Comparison of ENCODE assay signal across 17 cellular contexts in the genomic region with DNA sequence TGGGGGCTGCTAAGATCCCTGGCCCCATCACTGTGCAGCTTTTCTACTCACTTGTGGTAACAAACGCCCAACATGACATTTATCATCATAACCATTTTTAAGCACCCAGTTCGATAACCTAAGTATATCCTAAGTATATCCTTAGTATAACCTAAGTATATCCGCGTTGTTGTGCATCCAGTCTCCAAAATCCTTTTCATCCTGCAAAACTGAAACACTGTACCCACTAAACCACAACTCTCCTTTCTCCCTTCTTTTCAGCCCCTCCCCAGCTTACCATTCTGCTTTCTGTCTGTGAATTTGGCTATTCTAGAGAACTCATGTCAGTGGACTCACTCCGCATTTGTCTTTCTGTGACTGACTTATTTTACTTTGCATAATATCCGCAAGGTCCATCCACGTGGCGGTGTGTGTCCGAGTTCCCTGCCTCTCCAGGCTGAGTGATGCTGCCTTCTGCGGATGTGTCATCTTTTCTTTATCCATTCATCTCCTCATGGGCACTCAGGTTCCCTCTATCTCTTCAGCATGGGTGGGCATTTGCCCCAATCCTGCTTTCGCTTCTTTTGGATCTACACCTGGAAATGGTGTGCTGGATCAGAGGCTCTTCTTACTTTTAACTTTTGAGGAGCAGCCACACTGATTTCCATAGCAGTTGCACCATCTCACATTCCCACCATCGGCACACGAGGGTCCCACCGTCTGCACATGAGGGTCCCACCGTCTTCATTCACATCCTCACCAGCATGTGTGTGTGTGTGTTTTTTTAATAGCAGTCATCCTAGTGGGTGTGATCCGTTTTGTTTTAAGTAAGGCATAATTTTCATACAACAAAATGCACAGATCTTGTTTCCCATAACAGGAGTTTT.
DNase-seq lines count a peak whose midpoint lies in the region; ATAC-seq and TF ChIP-seq lines count a peak whose summit lies in the region.
"Had no signal": no experiment of that assay in that cellular context is flagged by ENCODE, and none has a peak within 500 bp of the region (broad histone marks: within the 10 kb centered on the region; RNA-seq: fewer than 3 reads in every experiment).

No MANE protein-coding gene starts in this region.

- peak overlapping the region; percentile 80 for H3K4me2 ChIP-seq in PC-3 (ENCODE audit: low read length)

- H3K36me3 ChIP-seq in PC-3 (ENCODE audit: low read depth, low read length): no peaks in the 10 kb centered on the region
- H3K36me3 ChIP-seq in esophagus squamous epithelium: no peaks in the 10 kb centered on the region
- H3K36me3 ChIP-seq in upper lobe of left lung: no peaks in the 10 kb centered on the region
- H3K36me3 ChIP-seq: gastroesophageal sphincter had no signal

- peak overlapping the region; percentile 50 for H3K4me3 Mint-ChIP-seq in activated naive CD4-positive, alpha-beta T cell treated with anti-CD3 and anti-CD28 coated beads, Interleukin-2, amount 10 ng/mL, durations not matched to agents 7 days and 5 days

- no peaks in the 10 kb centered on the region for H3K79me2 ChIP-seq in PC-3 (ENCODE audit: low read length)

- no peak for TF ChIP-seq CTCF in PC-3 (conservative IDR thresholded peaks at IDR 0.05; ENCODE audit: low read depth, low read length)
- no peak for TF ChIP-seq CTCF in esophagus squamous epithelium (IDR thresholded peaks at IDR 0.05)
- TF ChIP-seq CTCF in upper lobe of left lung (IDR thresholded peaks at IDR 0.05): no peak

- no peaks in the 10 kb centered on the region for H4K20me1 ChIP-seq in PC-3 (ENCODE audit: low read length)

- H3K27me3 ChIP-seq in PC-3 (ENCODE audit: low read length) (no peaks in the 10 kb centered on the region), esophagus squamous epithelium (peaks cover 0 to 39% (median 0%) of the 10 kb centered on the region in 4 donors), upper lobe of left lung (no peaks in the 10 kb centered on the region)
- H3K27me3 ChIP-seq: body of pancreas had no signal

- H3K4me1 ChIP-seq in PC-3 (ENCODE audit: insufficient read depth, low read length) (peaks cover 30% of the 10 kb centered on the region), esophagus squamous epithelium (peaks cover 0 to 15% (median 0%) of the 10 kb centered on the region in 3 donors), upper lobe of left lung (peaks cover 8 to 31% (median 24%) of the 10 kb centered on the region in 4 donors)
- H3K4me1 ChIP-seq: body of pancreas had no signal

- peak overlapping the region; percentile 80; the same call in 1 of the 2 replicates for H2AFZ ChIP-seq in PC-3 (ENCODE audit: low read length)

- no peak for DNase-seq in activated naive CD4-positive, alpha-beta T cell treated with anti-CD3 and anti-CD28 coated beads, Interleukin-2, amount 10 ng/mL, durations not matched to agents 7 days and 5 days
- no peak for DNase-seq in activated naive CD4-positive, alpha-beta T cell treated with Interleukin-2 at 50 U/mL for 16 hours
- no peak for DNase-seq in PC-3
- no peak for DNase-seq in esophagus squamous epithelium (lab: John Stamatoyannopoulos, UW)
- no peak for DNase-seq in upper lobe of left lung
- DNase-seq in C1 segment of cervical spinal cord (lab: John Stamatoyannopoulos, UW): no peak
- DNase-seq in T-helper 9 cell: no peak
- DNase-seq: cortex of kidney, GDM1, MV-4-11, NCI-H1930, occipital lobe, OCI-M1 had no signal

- no peak for TF ChIP-seq EP300 in upper lobe of left lung (IDR thresholded peaks at IDR 0.05)

- H3K9ac ChIP-seq in PC-3 (ENCODE audit: low read length): peak overlapping the region; percentile 66

- BruUV-seq in PC-3 (replicated peaks; lab: Mats Ljungman, UMichigan): TSS peak; percentile 67

- H3K9me3 ChIP-seq in PC-3 (ENCODE audit: low read length) (no peaks in the 10 kb centered on the region), esophagus squamous epithelium (no peaks in the 10 kb centered on the region), upper lobe of left lung (no peaks in the 10 kb centered on the region)
- H3K9me3 ChIP-seq: body of pancreas, gastroesophageal sphincter had no signal

- H3K4me3 ChIP-seq in PC-3 (ENCODE audit: low read length) (peak overlapping the region; percentile 45; the same call in 1 of the 2 replicates), esophagus squamous epithelium (no peak overlapping the region), upper lobe of left lung (no peak overlapping the region)
- H3K4me3 ChIP-seq: body of pancreas, gastroesophageal sphincter, SK-N-MC had no signal

- no peaks in the 10 kb centered on the region for H3K27me3 Mint-ChIP-seq in activated naive CD4-positive, alpha-beta T cell treated with anti-CD3 and anti-CD28 coated beads, Interleukin-2, amount 10 ng/mL, durations not matched to agents 7 days and 5 days

- CTCF ChIA-PET in activated naive CD4-positive, alpha-beta T cell treated with anti-CD3 and anti-CD28 coated beads, Interleukin-2, amount 10 ng/mL, durations not matched to agents 7 days and 5 days (lab: Charles Lee): interaction anchor here (1.2 kb wide), 1 partner anchor 23 kb away, joined by 3 read pairs; no protein-coding TSS in a partner anchor
- CTCF ChIA-PET in PC-3 (lab: Charles Lee): no interaction called here

- peak overlapping the region; percentile 92 for H3K27ac Mint-ChIP-seq in activated naive CD4-positive, alpha-beta T cell treated with anti-CD3 and anti-CD28 coated beads, Interleukin-2, amount 10 ng/mL, durations not matched to agents 7 days and 5 days

- peaks cover 14% of the 10 kb centered on the region for H3K9me3 Mint-ChIP-seq in activated naive CD4-positive, alpha-beta T cell treated with anti-CD3 and anti-CD28 coated beads, Interleukin-2, amount 10 ng/mL, durations not matched to agents 7 days and 5 days

- peaks cover 74% of the 10 kb centered on the region for H3K4me1 Mint-ChIP-seq in activated naive CD4-positive, alpha-beta T cell treated with anti-CD3 and anti-CD28 coated beads, Interleukin-2, amount 10 ng/mL, durations not matched to agents 7 days and 5 days

- no peaks in the 10 kb centered on the region for H3K9me2 ChIP-seq in PC-3 (replicated peaks; ENCODE audit: low read length)

- intact Hi-C loops in PC-3 (cut with micrococcal nuclease) (no loop called here), esophagus squamous epithelium (cut with DNase I) (no loop called here)

- 83% methylated on average over 16 of the region's 16 CpGs for WGBS in esophagus squamous epithelium, 2 donors
- WGBS in upper lobe of left lung, 2 donors: 87 to 88% methylated on average over 16 of the region's 16 CpGs

- peaks cover 14% of the 10 kb centered on the region for H3K36me3 Mint-ChIP-seq in activated naive CD4-positive, alpha-beta T cell treated with anti-CD3 and anti-CD28 coated beads, Interleukin-2, amount 10 ng/mL, durations not matched to agents 7 days and 5 days

- no peak for ATAC-seq in PC-3
- ATAC-seq in upper lobe of left lung (ENCODE audit: low FRiP score in 2 of 2): no peak
- ATAC-seq in GM21737 (IDR thresholded peaks at IDR 0.05; ENCODE audit: unreplicated experiment): no peak

- H3F3A ChIP-seq in PC-3 (ENCODE audit: low read length, unreplicated experiment): no peaks in the 10 kb centered on the region

- no peak for TF ChIP-seq POLR2A in esophagus squamous epithelium (IDR thresholded peaks at IDR 0.05)
- no peak for TF ChIP-seq POLR2A in upper lobe of left lung (IDR thresholded peaks at IDR 0.05)

- POLR2A ChIA-PET in PC-3 (lab: Charles Lee; ENCODE audit: unreplicated experiment): no interaction called here

- H3K27ac ChIP-seq in PC-3 (ENCODE audit: low read length) (peak overlapping the region; percentile 81), esophagus squamous epithelium (peak overlapping the region in 3 of 4 donors; percentile 54 to 65 (median 56)), upper lobe of left lung (peak overlapping the region in 3 of 4 donors; percentile 5 to 73 (median 63))
- H3K27ac ChIP-seq: SK-N-MC had no signal
